Comparison of ENCODE assay signal across 8 cellular contexts in the genomic region with DNA sequence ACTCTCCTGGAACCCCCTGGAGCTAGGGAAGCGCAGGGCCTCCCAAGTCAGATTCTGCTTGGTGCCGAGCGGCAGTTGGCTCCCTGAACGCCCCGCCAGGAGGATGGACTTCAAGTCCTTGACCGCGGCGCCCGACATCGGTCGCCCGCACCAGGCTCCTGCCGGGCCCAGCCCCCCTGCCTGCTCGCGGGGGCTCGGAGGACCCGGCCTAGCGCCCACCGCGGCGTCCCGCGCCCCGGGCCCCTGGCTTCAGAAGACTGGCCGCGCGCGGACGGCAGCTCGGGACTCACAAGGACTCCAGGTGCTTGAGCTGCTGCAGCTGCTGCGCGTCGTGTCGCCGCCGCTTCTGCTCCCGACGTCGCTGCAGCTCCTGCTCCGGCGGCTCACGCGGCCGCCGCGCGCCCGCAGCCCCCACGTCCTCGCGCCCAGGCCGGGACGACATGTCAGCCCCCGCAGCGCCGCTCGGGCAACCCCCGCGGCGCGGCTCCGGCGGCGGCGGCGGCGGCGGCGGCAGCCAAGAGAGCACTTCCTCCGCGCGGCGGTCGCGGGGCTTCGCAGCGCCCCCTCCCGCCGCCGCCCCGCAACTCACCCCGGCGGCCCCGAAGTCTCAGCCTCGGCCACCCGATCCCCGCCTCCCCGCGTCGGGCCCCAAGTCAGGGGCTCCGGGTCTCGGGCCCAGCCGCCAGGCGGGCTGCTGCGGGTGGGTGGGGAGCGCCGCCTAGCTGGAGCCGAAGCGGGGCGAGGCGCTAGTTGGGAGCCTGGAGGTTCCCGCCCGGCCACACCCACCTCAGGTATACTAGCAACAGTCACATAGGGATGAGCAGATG. TPM values are rescaled to one million over a fixed set of nuclear protein-coding genes. Genes with fewer than 3 reads are reported as not detected.
DNase-seq lines count a peak whose midpoint lies in the region; ATAC-seq and TF ChIP-seq lines count a peak whose summit lies in the region.

A gene with protein sequence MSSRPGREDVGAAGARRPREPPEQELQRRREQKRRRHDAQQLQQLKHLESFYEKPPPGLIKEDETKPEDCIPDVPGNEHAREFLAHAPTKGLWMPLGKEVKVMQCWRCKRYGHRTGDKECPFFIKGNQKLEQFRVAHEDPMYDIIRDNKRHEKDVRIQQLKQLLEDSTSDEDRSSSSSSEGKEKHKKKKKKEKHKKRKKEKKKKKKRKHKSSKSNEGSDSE (minus strand): TSS at position 474 of the 827 bp plus-strand sequence. CDS start 32 bp downstream, at position 442.

- peak within 1 kb of the TSS; percentile 75 to 96 for H3K4me3 ChIP-seq in DND-41 (ENCODE audit: low read depth in 1 of 2, low read length in 2 of 2)
- H3K4me3 ChIP-seq in Jurkat, Clone E6-1 (ENCODE audit: low read length): peak within 1 kb of the TSS; percentile 82
- peak within 1 kb of the TSS; percentile 89 to 91 for H3K4me3 ChIP-seq in foreskin fibroblast (ENCODE audit: low read depth in 1 of 2, low read length in 2 of 2)
- H3K4me3 ChIP-seq in neuron (ENCODE audit: low read length): peak within 1 kb of the TSS; percentile 97

- peaks cover 55% of the 10 kb centered on the region for H3K79me2 ChIP-seq in DND-41 (ENCODE audit: insufficient read depth, low read length)

- POLR2A ChIA-PET in RWPE1 (lab: Yijun Ruan, JAX; ENCODE audit: low non-redundant PET): interaction anchor here (0.9 kb wide), 1 partner anchor 47 kb away, joined by 3 read pairs; no protein-coding TSS in a partner anchor

- H3K9me3 ChIP-seq in DND-41 (ENCODE audit: insufficient read depth, low read length, severe bottlenecking) (no peaks in the 10 kb centered on the region), neuron (ENCODE audit: low read length) (no peaks in the 10 kb centered on the region)

- peaks cover 3% of the 10 kb centered on the region for H3K36me3 ChIP-seq in DND-41 (ENCODE audit: insufficient read depth, low read length)
- H3K36me3 ChIP-seq in neuron (ENCODE audit: insufficient read depth, low read length): peaks cover 4% of the 10 kb centered on the region

- peaks cover 13% of the 10 kb centered on the region; the same call in 1 of the 2 replicates for H4K20me1 ChIP-seq in DND-41 (ENCODE audit: insufficient read depth, low read length)

- peak within 1 kb of the TSS; percentile 73 for H3K27ac ChIP-seq in DND-41 (ENCODE audit: low read length)
- H3K27ac ChIP-seq in RWPE1: peak within 1 kb of the TSS; percentile 76

- H3K9ac ChIP-seq in DND-41 (ENCODE audit: low read depth, low read length): peak within 1 kb of the TSS; percentile 96

- H2AFZ ChIP-seq in DND-41 (ENCODE audit: low read depth, low read length): peak within 1 kb of the TSS; percentile 97
- H2AFZ ChIP-seq in neuron (ENCODE audit: low read depth, low read length): peak within 1 kb of the TSS; percentile 88

- ATAC-seq in DND-41 (ENCODE audit: insufficient read depth, low read depth): peak; percentile 90
- peak; percentile 83 for ATAC-seq in GM21576 (IDR thresholded peaks at IDR 0.05; ENCODE audit: unreplicated experiment)

- DNase-seq in DND-41 (peak; percentile 80), RWPE1 (ENCODE audit: low spot score) (peak; percentile 62), foreskin fibroblast (peak; percentile 51 to 86), stromal cell of bone marrow (ENCODE audit: low read depth) (peak; percentile 31)
- peak; percentile 57 for DNase-seq in Jurkat, Clone E6-1 (ENCODE audit: low read depth, low spot score)
- peak; percentile 53 to 70 for DNase-seq in activated T-helper 1 cell treated with anti-CD3 and anti-CD28 coated beads, Interleukin-2, amount 50 U/mL, for 16 hours (ENCODE audit: low read depth in 1 of 2, low spot score in 1 of 2)

- H3K4me2 ChIP-seq in DND-41 (ENCODE audit: insufficient read depth, low read length): peak within 1 kb of the TSS; percentile 91

- H3K27me3 ChIP-seq in DND-41 (ENCODE audit: insufficient read depth, low read length, poor library complexity) (peaks cover 12% of the 10 kb centered on the region), neuron (ENCODE audit: insufficient read depth, low read length) (peaks cover 9% of the 10 kb centered on the region)

- peaks cover 36% of the 10 kb centered on the region for H3K4me1 ChIP-seq in DND-41 (ENCODE audit: insufficient read depth, low read length)
- H3K4me1 ChIP-seq in neuron (ENCODE audit: insufficient read depth, low read length): peaks cover 12% of the 10 kb centered on the region

- TF ChIP-seq CTCF in DND-41 (IDR thresholded peaks at IDR 0.05; ENCODE audit: borderline replicate concordance, extremely low read depth, low read length, poor library complexity, severe bottlenecking) (peak; percentile 64), RWPE1 (conservative IDR thresholded peaks at IDR 0.05; ENCODE audit: low read depth) (peak; percentile 95), foreskin fibroblast (IDR thresholded peaks at IDR 0.05; ENCODE audit: low read depth, low read length) (peak; percentile 16)

- CTCF ChIA-PET in RWPE1 (lab: Yijun Ruan, JAX): interaction anchor here (0.5 to 1.3 kb wide), 7 partner anchors 17 to 448 kb away, joined by 3 to 4 read pairs (median 3); no protein-coding TSS in a partner anchor

RNA-seq across cellular contexts. Expression of the gene that starts here (rescaled TPM):
- 30.7 TPM for polyA plus RNA-seq in Jurkat, Clone E6-1 (2012; ENCODE audit: insufficient read depth, insufficient read length)

Comparison
In these comparisons a context has a peak if more than half of its experiments do, and no peak if none do; other contexts are left out.
1. Peak in every context shown above with its lines: DNase-seq, ATAC-seq, H3K4me3 ChIP-seq and H3K27ac ChIP-seq.
2. CTCF ChIP-seq: peak in every context shown above with its lines; median percentile 95 in RWPE1; 64 in DND-41; 16 in foreskin fibroblast.